Comparison of ENCODE assay signal across 9 cellular contexts in genomic region chr2:226652388-226652787, GRCh38.
DNase-seq lines count a peak whose midpoint lies in the region; FAIRE-seq and TF ChIP-seq lines count a peak whose summit lies in the region.
"Had no signal": no experiment of that assay in that cellular context is flagged by ENCODE, and none has a peak within 500 bp of the region (broad histone marks: within the 10 kb centered on the region; RNA-seq: fewer than 3 reads in every experiment).

No MANE protein-coding gene starts in this region.

- no peaks in the 10 kb centered on the region for H3K36me3 ChIP-seq in ovary
- H3K36me3 ChIP-seq: right lobe of liver had no signal

- no peak for TF ChIP-seq POLR2A in ovary (IDR thresholded peaks at IDR 0.05)

- H3K4me1 Mint-ChIP-seq in HFFc6 (ENCODE audit: low read depth) = peaks cover 70% of the 10 kb centered on the region

- H3K4me3 ChIP-seq in ovary = no peak overlapping the region
- H3K4me3 ChIP-seq: right lobe of liver had no signal

- WGBS in ovary, 3 donors = 21 to 33% (median 27%) methylated on average over 4 of the region's 4 CpGs

- TF ChIP-seq EP300 in ovary (IDR thresholded peaks at IDR 0.05) = no peak

- peak; percentile 99 for FAIRE-seq in RCC 7860 (lab: Jason Lieb, UNC)

- H3K9me3 ChIP-seq in ovary = no peaks in the 10 kb centered on the region
- H3K9me3 ChIP-seq: right lobe of liver had no signal

- no peaks in the 10 kb centered on the region for H3K27me3 ChIP-seq in ovary
- H3K27me3 ChIP-seq: right lobe of liver had no signal

- TF ChIP-seq CTCF in HFFc6 (IDR thresholded peaks at IDR 0.05) (no peak), ovary (IDR thresholded peaks at IDR 0.05) (no peak)

- no peak overlapping the region for H3K27ac ChIP-seq in ovary

- peaks cover 1% of the 10 kb centered on the region; the same call in 1 of the 2 replicates for H3K27me3 Mint-ChIP-seq in HFFc6 (ENCODE audit: insufficient read depth)

- intact Hi-C loops in ovary (cut with DNase I) = loop anchor here in 1 of 4 donors (10.0 kb wide), 1 partner anchor 72 kb away; no protein-coding TSS in a partner anchor

- H3K9me3 Mint-ChIP-seq in HFFc6 = peaks cover 13% of the 10 kb centered on the region

- H3K4me3 Mint-ChIP-seq in HFFc6 = peak overlapping the region; percentile 60

- peaks cover 2% of the 10 kb centered on the region for H3K4me1 ChIP-seq in ovary (ENCODE audit: insufficient read depth)

- DNase-seq in EH (ENCODE audit: low read depth) (peak; percentile 94), HFFc6 (peak; percentile 90), RCC 7860 (ENCODE audit: low spot score) (peak; percentile 99), hepatic stellate cell (ENCODE audit: low spot score) (peak; percentile 48), dermis blood vessel endothelial cell (no peak), ovary (no peak), OCI-M2 (lab: John Stamatoyannopoulos, UW; ENCODE audit: unreplicated experiment) (no peak), T1000 (lab: John Stamatoyannopoulos, UW) (no peak)
- DNase-seq: right lobe of liver had no signal

- peaks cover 16% of the 10 kb centered on the region for H3K36me3 Mint-ChIP-seq in HFFc6 (ENCODE audit: low read depth)

- peak overlapping the region; percentile 93 for H3K27ac Mint-ChIP-seq in HFFc6

Comparison
In these comparisons a context has a peak if more than half of its experiments do, and no peak if none do; other contexts are left out.
1. DNase-seq: peak in EH (single experiment), HFFc6 (single experiment), RCC 7860 (single experiment) and hepatic stellate cell (single experiment); none in dermis blood vessel endothelial cell (single experiment), ovary (0 of 5), OCI-M2 (single experiment) and T1000 (single experiment).